In genomic region chr10:987906-988666, GRCh38 we compare ENCODE assay signal across 8 cellular contexts. TPM values are rescaled to one million over a fixed set of nuclear protein-coding genes. Genes with fewer than 3 reads are reported as not detected.
A peak's percentile ranks its signal among the peaks of the same experiment; 100 is the strongest.
DNase-seq lines count a peak whose midpoint lies in the region; ATAC-seq lines count a peak whose summit lies in the region.

GTPBP4 (plus strand) TSS chr10:988434; CDS start chr10:988480, 46 bp downstream.

- peaks cover 34% of the 10 kb centered on the region for H3K4me1 Mint-ChIP-seq in dendritic cell treated with granulocyte-macrophage colony-stimulating factor and Interleukin-4, amounts not matched to agents 40 ng/mL and 50 ng/mL, for 4 days (ENCODE audit: low read depth)

- DNase-seq in C1 segment of cervical spinal cord (lab: John Stamatoyannopoulos, UW) (peak; percentile 69 to 95 (median 92)), GM19240 (ENCODE audit: insufficient read length, low spot score) (peak; percentile 96), NCI-H524 treated with DMSO at 0.1 percent for 48 hours (lab: John Stamatoyannopoulos, UW) (peak; percentile 6), left lobe of liver (ENCODE audit: low spot score) (peak; percentile 99)
- peak; percentile 96 for DNase-seq in activated CD4-positive, alpha-beta T cell treated with anti-CD3 and anti-CD28 coated beads, Interleukin-2, amount 50 U/mL, for 1 hour
- peak; percentile 97 for DNase-seq in stimulated activated CD4-positive, alpha-beta T cell treated with anti-CD3 and anti-CD28 coated beads, Interleukin-2, amount 100 ng/mL, for 4 hours (ENCODE audit: low read depth)

- H3K9me3 Mint-ChIP-seq in dendritic cell treated with granulocyte-macrophage colony-stimulating factor and Interleukin-4, amounts not matched to agents 40 ng/mL and 50 ng/mL, for 4 days, result no peaks in the 10 kb centered on the region

- ATAC-seq in HG03460 (IDR thresholded peaks at IDR 0.05; ENCODE audit: unreplicated experiment) (peak; percentile 95), left lobe of liver (peak; percentile 98)

- no peaks in the 10 kb centered on the region for H3K27me3 Mint-ChIP-seq in dendritic cell treated with granulocyte-macrophage colony-stimulating factor and Interleukin-4, amounts not matched to agents 40 ng/mL and 50 ng/mL, for 4 days

- H3K27ac Mint-ChIP-seq in dendritic cell treated with granulocyte-macrophage colony-stimulating factor and Interleukin-4, amounts not matched to agents 40 ng/mL and 50 ng/mL, for 4 days, result peak within 1 kb of the TSS; percentile 99

- intact Hi-C loops in dendritic cell treated with granulocyte-macrophage colony-stimulating factor and Interleukin-4, amounts not matched to agents 40 ng/mL and 50 ng/mL, for 4 days (cut with micrococcal nuclease), result loop anchor here (1.0 to 2.0 kb wide), 2 partner anchors 58 to 61 kb away; partner anchors contain the start of gene IDI1

- H3K36me3 Mint-ChIP-seq in dendritic cell treated with granulocyte-macrophage colony-stimulating factor and Interleukin-4, amounts not matched to agents 40 ng/mL and 50 ng/mL, for 4 days (ENCODE audit: low read depth), result peaks cover 43% of the 10 kb centered on the region

- H3K4me3 Mint-ChIP-seq in dendritic cell treated with granulocyte-macrophage colony-stimulating factor and Interleukin-4, amounts not matched to agents 40 ng/mL and 50 ng/mL, for 4 days, result peak within 1 kb of the TSS; percentile 91

RNA-seq across cellular contexts. Expression of gene GTPBP4, which starts in this region (rescaled TPM):
- 9.3 TPM for total RNA-seq in left lobe of liver

Comparison
In these comparisons a context has a peak if more than half of its experiments do, and no peak if none do; other contexts are left out.
1. Peak in every context shown above with its lines: DNase-seq and ATAC-seq.
2. DNase-seq: peak in every context shown above with its lines; median percentile 99 in left lobe of liver; 97 in stimulated activated CD4-positive, alpha-beta T cell treated with anti-CD3 and anti-CD28 coated beads, Interleukin-2, amount 100 ng/mL, for 4 hours; 96 in GM19240; 96 in activated CD4-positive, alpha-beta T cell treated with anti-CD3 and anti-CD28 coated beads, Interleukin-2, amount 50 U/mL, for 1 hour; 92 in C1 segment of cervical spinal cord; 6 in NCI-H524 treated with DMSO at 0.1 percent for 48 hours.